13 cellular contexts compared by ENCODE assay signal in the genomic region with DNA sequence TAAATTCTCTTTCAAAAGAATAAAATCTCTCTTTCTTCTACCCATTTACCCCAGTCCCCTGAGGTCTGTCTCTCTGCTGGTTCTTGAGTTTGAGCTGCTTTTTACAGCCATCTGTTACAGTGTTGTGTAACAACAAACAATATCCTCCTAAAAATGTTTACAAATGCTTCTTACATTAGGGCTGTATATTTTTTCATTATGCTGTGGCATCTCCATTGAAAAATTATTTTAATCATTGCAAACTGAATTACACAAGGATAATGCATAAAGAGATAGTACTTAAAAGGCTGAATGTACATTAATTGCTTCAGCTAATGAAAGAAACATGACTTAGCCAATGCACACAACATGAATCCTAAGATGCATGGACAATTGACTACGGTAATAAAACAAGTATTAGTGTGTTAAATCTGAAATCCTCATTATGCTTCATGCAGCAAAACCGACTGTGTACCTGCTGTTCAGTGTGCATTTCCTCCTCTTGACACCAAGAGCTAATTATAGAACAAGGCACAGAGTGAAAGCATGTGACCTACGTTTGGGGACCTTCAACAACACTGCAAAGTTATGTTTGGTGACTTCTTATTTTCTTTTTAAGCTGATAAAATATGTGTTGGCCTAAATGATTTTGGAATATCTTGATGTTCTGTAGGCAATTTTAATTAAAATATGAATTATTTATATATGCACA.
DNase-seq lines count a peak whose midpoint lies in the region; ATAC-seq and TF ChIP-seq lines count a peak whose summit lies in the region.
"Had no signal": no experiment of that assay in that cellular context is flagged by ENCODE, and none has a peak within 500 bp of the region (broad histone marks: within the 10 kb centered on the region; RNA-seq: fewer than 3 reads in every experiment).

No MANE protein-coding gene starts in this region.

- H3K27me3 ChIP-seq in SK-N-SH (ENCODE audit: insufficient read depth) = no peaks in the 10 kb centered on the region
- H3K27me3 ChIP-seq: tibial nerve had no signal

- CTCF ChIA-PET in SK-N-SH (lab: Yijun Ruan, JAX) = interaction anchor here (2.7 kb wide), 1 partner anchor 15 kb away, joined by 14 read pairs; no protein-coding TSS in a partner anchor

- no peaks in the 10 kb centered on the region for H3K27me3 Mint-ChIP-seq in type B pancreatic cell

- H3K4me3 Mint-ChIP-seq in type B pancreatic cell = no peak overlapping the region

- TF ChIP-seq EP300 in SK-N-SH (IDR thresholded peaks at IDR 0.05; ENCODE audit: borderline replicate concordance in 1 of 2, low read depth in 1 of 2, low read length in 1 of 2) = peak in 1 of 2 experiments; percentile 18; a peak in 1 of 4 replicates

- no peak overlapping the region for H3K4me2 ChIP-seq in SK-N-SH

- WGBS in SK-N-SH (ENCODE audit: low lambda C conversion rate) = 44% methylated on average over 3 of the region's 3 CpGs

- H3K4me1 ChIP-seq in SK-N-SH (ENCODE audit: control insufficient read depth in 1 of 2, insufficient read depth in 2 of 2, low read depth in 1 of 2, low read length in 1 of 2) = no peaks in the 10 kb centered on the region
- H3K4me1 ChIP-seq: prostate gland, tibial nerve had no signal

- peaks cover 14% of the 10 kb centered on the region for H3K4me1 Mint-ChIP-seq in type B pancreatic cell (ENCODE audit: unreplicated experiment)

- H3K79me2 ChIP-seq in SK-N-SH (ENCODE audit: insufficient read depth) = no peaks in the 10 kb centered on the region

- DNase-seq in SK-N-SH (no peak), HUDEP-2 (lab: John Stamatoyannopoulos, UW; ENCODE audit: unreplicated experiment in 76 of 76) (no peak), KG1 (lab: John Stamatoyannopoulos, UW) (no peak), type B pancreatic cell (ENCODE audit: extremely low spot score, unreplicated experiment) (no peak), NCI-H187 (lab: John Stamatoyannopoulos, UW) (no peak)
- DNase-seq: activated CD4-positive, alpha-beta T cell treated with anti-CD3 and anti-CD28 coated beads for 1 hour; activated effector memory CD4-positive, alpha-beta T cell treated with anti-CD3 and anti-CD28 coated beads, Interleukin-2, amount 50 U/mL, for 16 hours had no signal

- no peaks in the 10 kb centered on the region for H3K9me2 ChIP-seq in SK-N-SH

- ATAC-seq in SK-N-SH treated with all-trans-retinoic acid at 6 μM for 48 hours (no peak), HG02610 (IDR thresholded peaks at IDR 0.05; ENCODE audit: unreplicated experiment) (peak; percentile 71), HG03558 (IDR thresholded peaks at IDR 0.05; ENCODE audit: extremely low read depth, unreplicated experiment) (peak; percentile 87)

- no peaks in the 10 kb centered on the region for H3K36me3 Mint-ChIP-seq in type B pancreatic cell

- no peaks in the 10 kb centered on the region for H3K9me3 Mint-ChIP-seq in type B pancreatic cell

- H3K4me3 ChIP-seq in SK-N-SH (ENCODE audit: low read depth in 2 of 2, low read length in 1 of 2) = no peak overlapping the region
- H3K4me3 ChIP-seq: prostate gland, tibial nerve had no signal

- H3K27ac ChIP-seq in SK-N-SH (ENCODE audit: low read depth in 2 of 2, low read length in 1 of 2) = no peak overlapping the region
- H3K27ac ChIP-seq: prostate gland, RWPE1, tibial nerve had no signal

- TF ChIP-seq CTCF in SK-N-SH (IDR thresholded peaks at IDR 0.05) (no peak), type B pancreatic cell (conservative IDR thresholded peaks at IDR 0.05) (no peak)

- H3K36me3 ChIP-seq in SK-N-SH (replicated peaks in 1 of 2; ENCODE audit: control insufficient read depth in 1 of 2, insufficient read depth in 2 of 2, low read length in 1 of 2) = no peaks in the 10 kb centered on the region
- H3K36me3 ChIP-seq: prostate gland, tibial nerve had no signal

- H2AFZ ChIP-seq in SK-N-SH (ENCODE audit: low read depth) = no peak overlapping the region

- H3F3A ChIP-seq in SK-N-SH (replicated peaks; ENCODE audit: insufficient read depth) = no peaks in the 10 kb centered on the region

- no peak overlapping the region for H3K9ac ChIP-seq in SK-N-SH

- no peak overlapping the region for H3K27ac Mint-ChIP-seq in type B pancreatic cell

- no peaks in the 10 kb centered on the region for H4K20me1 ChIP-seq in SK-N-SH (ENCODE audit: insufficient read depth)

- POLR2A ChIA-PET in SK-N-SH (lab: Yijun Ruan, JAX) = no interaction called here

- no peaks in the 10 kb centered on the region for H3K9me3 ChIP-seq in SK-N-SH
- H3K9me3 ChIP-seq: prostate gland, tibial nerve had no signal

- no peak for TF ChIP-seq RAD21 in SK-N-SH (IDR thresholded peaks at IDR 0.05; ENCODE audit: low read length)

TF ChIP-seq in SK-N-SH treated with all-trans-retinoic acid at 6 μM for 48 hours, 23 proteins besides CTCF, POLR2A, EP300 and RAD21:
- TF ChIP-seq ZNF70 (CRISPR knock-in tag; IDR thresholded peaks at IDR 0.05) (peak; percentile 86), TOX (CRISPR knock-in tag; IDR thresholded peaks at IDR 0.05; ENCODE audit: borderline replicate concordance) (no peak), TCF4 (CRISPR knock-in tag; IDR thresholded peaks at IDR 0.05; ENCODE audit: borderline replicate concordance) (peak; percentile 57), CSRNP3 (CRISPR knock-in tag; IDR thresholded peaks at IDR 0.05) (no peak)

TF ChIP-seq in SK-N-SH, 30 proteins besides CTCF, POLR2A, EP300 and RAD21:
- TF ChIP-seq REST (IDR thresholded peaks at IDR 0.05; ENCODE audit: low read depth, low read length) (no peak), TEAD4 (IDR thresholded peaks at IDR 0.05; ENCODE audit: borderline replicate concordance, insufficient read depth) (no peak), NRF1 (IDR thresholded peaks at IDR 0.05; ENCODE audit: low read depth, low read length) (no peak), MEF2A (IDR thresholded peaks at IDR 0.05; ENCODE audit: borderline replicate concordance, low read depth) (no peak), FOXJ3 (CRISPR knock-in tag; IDR thresholded peaks at IDR 0.05) (no peak), FOXM1 (IDR thresholded peaks at IDR 0.05; ENCODE audit: low read depth) (no peak)
